Comparison of ENCODE assay signal across 24 cellular contexts in the genomic region with DNA sequence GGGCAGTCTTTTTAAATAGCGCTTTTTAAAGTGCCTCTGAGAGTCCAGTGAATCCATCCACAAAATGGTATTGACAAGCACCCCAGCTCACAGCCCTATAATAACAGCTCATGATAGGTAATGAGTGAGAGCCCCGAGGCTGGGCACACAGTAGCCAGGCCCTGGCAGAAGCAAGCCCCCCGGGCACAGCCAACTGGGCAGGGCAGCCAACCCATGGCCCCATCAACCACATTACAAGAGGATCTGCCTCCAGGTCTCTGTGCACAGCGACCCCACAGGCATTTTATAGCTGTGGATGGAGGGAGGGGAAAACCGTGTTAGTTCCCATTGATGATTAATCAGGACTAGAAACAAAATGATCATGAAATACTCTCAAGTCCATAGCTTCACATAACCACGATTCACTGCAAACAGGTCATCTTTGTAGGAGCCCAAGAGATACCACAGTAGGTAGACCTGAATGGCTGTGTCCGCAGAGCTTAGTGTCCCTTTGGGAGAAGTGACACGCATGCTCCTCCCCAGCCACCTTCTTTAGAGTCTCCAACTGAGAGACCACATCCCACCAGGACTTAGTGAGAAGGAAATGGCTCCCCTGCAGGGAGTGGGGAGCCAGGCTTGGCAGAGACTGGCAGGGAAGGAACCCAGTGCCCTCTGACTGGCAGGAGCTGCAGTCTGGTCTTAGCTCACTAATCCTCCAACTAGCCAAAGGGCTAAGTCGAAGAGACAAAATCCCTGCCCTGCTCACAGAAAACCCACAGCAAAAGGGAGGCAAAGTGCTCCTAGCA. TPM values are rescaled to one million over a fixed set of nuclear protein-coding genes. Genes with fewer than 3 reads are reported as not detected.
DNase-seq lines count a peak whose midpoint lies in the region; ATAC-seq, FAIRE-seq and TF ChIP-seq lines count a peak whose summit lies in the region.
"Had no signal": no experiment of that assay in that cellular context is flagged by ENCODE, and none has a peak within 500 bp of the region (broad histone marks: within the 10 kb centered on the region; RNA-seq: fewer than 3 reads in every experiment).

No MANE protein-coding gene starts in this region.

- H3K9me3 ChIP-seq in IMR-90 (ENCODE audit: control insufficient read depth, insufficient read depth, low read length) (no peaks in the 10 kb centered on the region), lower lobe of right lung (no peaks in the 10 kb centered on the region), Karpas-422 (ENCODE audit: low read length) (no peaks in the 10 kb centered on the region)
- H3K9me3 ChIP-seq: Caco-2 had no signal

- no peak overlapping the region for H3K18ac ChIP-seq in IMR-90 (ENCODE audit: low read depth, low read length)

- H3K9me1 ChIP-seq in IMR-90 (ENCODE audit: insufficient read depth, low read length), result no peaks in the 10 kb centered on the region

- POLR2A ChIA-PET in IMR-90 (lab: Charles Lee; ENCODE audit: unreplicated experiment), result no interaction called here

- no peak overlapping the region for H3K14ac ChIP-seq in IMR-90 (replicated peaks; ENCODE audit: low read depth, low read length)

- H2BK120ac ChIP-seq in IMR-90 (ENCODE audit: low read depth, low read length), result no peak overlapping the region

- no peak for ATAC-seq in IMR-90 (ENCODE audit: low read depth)
- ATAC-seq in lower lobe of right lung, result no peak
- ATAC-seq: GM23338 had no signal

- in situ Hi-C loops in IMR-90 (cut with MboI; ENCODE audit: low sequenced_read_pairs), result no loop called here

- H3K9ac ChIP-seq in IMR-90 (ENCODE audit: low read depth, low read length), result no peak overlapping the region
- no peak overlapping the region for H3K9ac ChIP-seq in Karpas-422 (ENCODE audit: low read length)

- no peak overlapping the region for H2AK9ac ChIP-seq in IMR-90 (replicated peaks; ENCODE audit: low read depth, low read length, poor library complexity)

- H3K79me1 ChIP-seq in IMR-90 (ENCODE audit: low read depth in 1 of 2, low read length in 2 of 2), result no peaks in the 10 kb centered on the region

- no peak overlapping the region for H4K5ac ChIP-seq in IMR-90 (ENCODE audit: low read depth, low read length)

- no peaks in the 10 kb centered on the region for H4K20me1 ChIP-seq in IMR-90 (ENCODE audit: insufficient read depth, low read length)
- H4K20me1 ChIP-seq in Karpas-422 (ENCODE audit: insufficient read depth, low read depth, low read length), result no peaks in the 10 kb centered on the region

- H3K27me3 ChIP-seq in IMR-90 (ENCODE audit: control insufficient read depth, insufficient read depth, low read length) (peaks cover 23% of the 10 kb centered on the region), dorsolateral prefrontal cortex (peaks cover 0 to 23% (median 0%) of the 10 kb centered on the region in 45 donors), lower lobe of right lung (ENCODE audit: low read depth) (peaks cover 75% of the 10 kb centered on the region), Karpas-422 (ENCODE audit: low read length) (no peaks in the 10 kb centered on the region)

- no CpG with 5 or more reads among the region's 9 CpGs for WGBS in IMR-90 (ENCODE audit: extremely low coverage in 2 of 2, insufficient read length in 1 of 2), 2 experiments

- H2AK5ac ChIP-seq in IMR-90 (ENCODE audit: low read depth, low read length), result no peak overlapping the region

- no peak overlapping the region for H3K56ac ChIP-seq in IMR-90 (ENCODE audit: extremely low read depth, insufficient read depth, low read length)

- CTCF ChIA-PET in IMR-90 (lab: Yijun Ruan, JAX), result no interaction called here

- H2BK5ac ChIP-seq in IMR-90 (ENCODE audit: low read depth, low read length, poor library complexity, severe bottlenecking), result no peak overlapping the region

- no peaks in the 10 kb centered on the region for H3K9me2 ChIP-seq in Karpas-422 (replicated peaks; ENCODE audit: insufficient read depth, low read length)

- no peak overlapping the region for H4K8ac ChIP-seq in IMR-90 (ENCODE audit: low read depth in 2 of 2, low read length in 2 of 2)

- no peak for TF ChIP-seq RAD21 in IMR-90 (IDR thresholded peaks at IDR 0.05; ENCODE audit: low read length)

- no peak for DNase-seq in IMR-90
- DNase-seq in dorsolateral prefrontal cortex, result peak in 5 of 10 donors; percentile 14 to 38 (median 33)
- DNase-seq in lower lobe of right lung, result peak; percentile 38
- DNase-seq in retina, result peak; percentile 32
- no peak for DNase-seq in NCI-H446 (lab: John Stamatoyannopoulos, UW)
- no peak for DNase-seq in AML-193 (lab: John Stamatoyannopoulos, UW)
- DNase-seq in frontal cortex (ENCODE audit: low spot score in 2 of 2), result no peak
- DNase-seq in Karpas-422, result no peak
- DNase-seq: ACHN; Caco-2; CD4-positive, alpha-beta T cell; HCEC 1CT; HFFc6 had no signal

- H2BK15ac ChIP-seq in IMR-90 (ENCODE audit: low read depth, low read length), result no peak overlapping the region

- no peak for FAIRE-seq in frontal cortex (lab: Jason Lieb, UNC)
- FAIRE-seq: A204.1, D721Med, G401.6, GM12892, H54 had no signal

- H3K27ac ChIP-seq in IMR-90 (ENCODE audit: insufficient read depth, low read length) (no peak overlapping the region), dorsolateral prefrontal cortex (peak overlapping the region in 30 of 59 donors; percentile 0 to 78 (median 43)), lower lobe of right lung (no peak overlapping the region), Karpas-422 (ENCODE audit: low read length) (no peak overlapping the region)
- H3K27ac ChIP-seq: C4-2B, HL-60 had no signal

- TF ChIP-seq POLR2A in IMR-90 (IDR thresholded peaks at IDR 0.05; ENCODE audit: low read depth, low read length), result no peak

- H3K36me3 ChIP-seq in IMR-90 (ENCODE audit: control insufficient read depth, insufficient read depth, low read length) (no peaks in the 10 kb centered on the region), lower lobe of right lung (no peaks in the 10 kb centered on the region), Karpas-422 (ENCODE audit: insufficient read depth, low read length) (no peaks in the 10 kb centered on the region)

- no peak overlapping the region for H3K4me2 ChIP-seq in IMR-90 (ENCODE audit: low read depth, low read length)
- no peak overlapping the region for H3K4me2 ChIP-seq in Karpas-422 (ENCODE audit: low read depth, low read length, poor library complexity, severe bottlenecking)
- H3K4me2 ChIP-seq: GM23338 had no signal

- H3K4ac ChIP-seq in IMR-90 (ENCODE audit: low read depth, low read length), result no peak overlapping the region

- H3K79me2 ChIP-seq in Karpas-422 (ENCODE audit: low read length), result no peaks in the 10 kb centered on the region

- dilution Hi-C loops in IMR-90 (cut with HindIII; ENCODE audit: low sequenced_read_pairs, unreplicated experiment), result no loop called here

- peak overlapping the region; percentile 14 for H2AFZ ChIP-seq in IMR-90 (replicated peaks; ENCODE audit: low read length, poor library complexity)
- H2AFZ ChIP-seq in Karpas-422 (ENCODE audit: low read length), result no peak overlapping the region
- H2AFZ ChIP-seq: GM23338 had no signal

- no peak overlapping the region for H4K91ac ChIP-seq in IMR-90 (ENCODE audit: insufficient read depth, low read depth, low read length)

- H2BK20ac ChIP-seq in IMR-90 (ENCODE audit: low read depth, low read length), result no peak overlapping the region

- no TSS peak for BruUV-seq in IMR-90 (replicated peaks; lab: Mats Ljungman, UMichigan)

- TF ChIP-seq CTCF in IMR-90 (conservative IDR thresholded peaks at IDR 0.05; ENCODE audit: low read depth, low read length) (no peak), dorsolateral prefrontal cortex (IDR thresholded peaks at IDR 0.05 in 54 of 56, conservative IDR thresholded peaks at IDR 0.05 in 2 of 56; ENCODE audit: low read depth in 1 of 56, partially characterized antibody in 56 of 56) (no peak), lower lobe of right lung (IDR thresholded peaks at IDR 0.05) (no peak)

- H3K4me3 ChIP-seq in IMR-90 (ENCODE audit: insufficient read depth, low read depth, low read length) (no peak overlapping the region), dorsolateral prefrontal cortex (no peak overlapping the region), lower lobe of right lung (no peak overlapping the region), Karpas-422 (ENCODE audit: low read length) (no peak overlapping the region)
- H3K4me3 ChIP-seq: GM23338 had no signal

- H3K23ac ChIP-seq in IMR-90 (ENCODE audit: low read depth, low read length), result no peak overlapping the region

- intact Hi-C loops in IMR-90 (cut with micrococcal nuclease), result no loop called here
- intact Hi-C loops in dorsolateral prefrontal cortex (cut with DNase I), result loop anchor here (2.0 to 10.0 kb wide), 5 partner anchors 17 to 307 kb away; a partner anchor contains a TSS
- intact Hi-C loops in lower lobe of right lung (cut with DNase I), result no loop called here

- H3K4me1 ChIP-seq in IMR-90 (ENCODE audit: control insufficient read depth, insufficient read depth, low read length) (no peaks in the 10 kb centered on the region; the same call in 1 of the 2 replicates), lower lobe of right lung (peaks cover under 1% of the 10 kb centered on the region), Karpas-422 (ENCODE audit: low read length) (no peaks in the 10 kb centered on the region)
- H3K4me1 ChIP-seq: Caco-2 had no signal

TF ChIP-seq in IMR-90, 13 proteins besides CTCF, POLR2A, EP300 and RAD21 (continues in another document):
- TF ChIP-seq, protein P1, sequence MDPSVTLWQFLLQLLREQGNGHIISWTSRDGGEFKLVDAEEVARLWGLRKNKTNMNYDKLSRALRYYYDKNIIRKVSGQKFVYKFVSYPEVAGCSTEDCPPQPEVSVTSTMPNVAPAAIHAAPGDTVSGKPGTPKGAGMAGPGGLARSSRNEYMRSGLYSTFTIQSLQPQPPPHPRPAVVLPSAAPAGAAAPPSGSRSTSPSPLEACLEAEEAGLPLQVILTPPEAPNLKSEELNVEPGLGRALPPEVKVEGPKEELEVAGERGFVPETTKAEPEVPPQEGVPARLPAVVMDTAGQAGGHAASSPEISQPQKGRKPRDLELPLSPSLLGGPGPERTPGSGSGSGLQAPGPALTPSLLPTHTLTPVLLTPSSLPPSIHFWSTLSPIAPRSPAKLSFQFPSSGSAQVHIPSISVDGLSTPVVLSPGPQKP (IDR thresholded peaks at IDR 0.05; ENCODE audit: borderline replicate concordance, low read depth, low read length), result no peak
- TF ChIP-seq RCOR1 (IDR thresholded peaks at IDR 0.05; ENCODE audit: insufficient replicate concordance, low read length) (no peak), SMC3 (IDR thresholded peaks at IDR 0.05; ENCODE audit: low read depth, low read length) (no peak), RFX5 (IDR thresholded peaks at IDR 0.05; ENCODE audit: low read depth, low read length) (no peak), MXI1 (IDR thresholded peaks at IDR 0.05; ENCODE audit: borderline replicate concordance, low read depth, low read length) (no peak), MAFK (IDR thresholded peaks at IDR 0.05; ENCODE audit: low read depth, low read length) (no peak), CEBPB (IDR thresholded peaks at IDR 0.05; ENCODE audit: low read depth, low read length) (no peak)

RNA-seq across cellular contexts. Expression of a gene that starts 4.3 kb away (rescaled TPM):
- total RNA-seq in IMR-90 (2012; rRNA removed) (not detected in 2 replicates), dorsolateral prefrontal cortex (10 to 100 TPM; 27.0 to 85.8 (median 42.8) TPM), lower lobe of right lung (not detected), frontal cortex (28.9 TPM)
- polyA plus RNA-seq in IMR-90 (2012; rRNA removed), result not detected in 2 replicates
- polyA plus RNA-seq in IMR-90 (2012; cell fraction: cytosol; rRNA removed), result not detected in 2 replicates
- polyA plus RNA-seq in IMR-90 (2012; cell fraction: nucleus; rRNA removed; ENCODE audit: low replicate concordance), result not detected in 2 replicates
- total RNA-seq in Karpas-422 (2014; rRNA removed; shearing (Covaris generic); ENCODE audit: low replicate concordance), result not detected in 2 replicates
- total RNA-seq: Caco-2; CD4-positive, alpha-beta T cell; HFFc6; HT1080 had no signal
- polyA plus RNA-seq: BJ, IgD-negative memory B cell had no signal

Comparison
In these comparisons a context has a peak if more than half of its experiments do, and no peak if none do; other contexts are left out.
1. DNase-seq: peak in lower lobe of right lung (single experiment) and retina (single experiment); none in IMR-90 (single experiment), NCI-H446 (0 of 2), AML-193 (0 of 2), frontal cortex (0 of 2) and Karpas-422 (single experiment).
2. H3K27ac ChIP-seq: peak in dorsolateral prefrontal cortex (30 of 59); none in IMR-90 (single experiment), lower lobe of right lung (single experiment) and Karpas-422 (single experiment).
3. RNA of a gene that starts 4.3 kb away (total RNA-seq): 27.0 to 85.8 TPM in dorsolateral prefrontal cortex and 28.9 TPM in frontal cortex (single experiment); not detected in IMR-90, not detected in lower lobe of right lung (single experiment) and not detected in Karpas-422; every median in the first group is over 10 times any median in the second.
4. intact Hi-C loops: an anchor here in dorsolateral prefrontal cortex (2.0 to 10.0 kb wide); none called in IMR-90 and lower lobe of right lung.